22 cellular contexts compared by ENCODE assay signal in genomic region chr5:127696688-127697087, GRCh38. TPM values are rescaled to one million over a fixed set of nuclear protein-coding genes. Genes with fewer than 3 reads are reported as not detected.
DNase-seq lines count a peak whose midpoint lies in the region; ATAC-seq, FAIRE-seq and TF ChIP-seq lines count a peak whose summit lies in the region.
"Had no signal": no experiment of that assay in that cellular context is flagged by ENCODE, and none has a peak within 500 bp of the region (broad histone marks: within the 10 kb centered on the region; RNA-seq: fewer than 3 reads in every experiment).

No MANE protein-coding gene starts in this region.

- no peak overlapping the region for H3K4me3 ChIP-seq in smooth muscle cell
- H3K4me3 ChIP-seq: gastroesophageal sphincter, SK-N-MC, testis had no signal

- peak overlapping the region; percentile 22 for H3K27ac ChIP-seq in smooth muscle cell (ENCODE audit: low read depth)
- H3K27ac ChIP-seq: 22Rv1, gastroesophageal sphincter, HL-60, SK-N-MC, testis had no signal

- peaks cover 6% of the 10 kb centered on the region for H3F3A ChIP-seq in smooth muscle cell (ENCODE audit: low read depth)

- no peaks in the 10 kb centered on the region for H3K9me3 ChIP-seq in smooth muscle cell (replicated peaks; ENCODE audit: low read depth)
- H3K9me3 ChIP-seq: gastroesophageal sphincter, testis had no signal

- H2AFZ ChIP-seq in smooth muscle cell (ENCODE audit: low read depth) = no peak overlapping the region

- no peak for TF ChIP-seq CTCF in smooth muscle cell (IDR thresholded peaks at IDR 0.05; ENCODE audit: borderline replicate concordance, insufficient read depth, poor library complexity, severe bottlenecking)

- 25% methylated on average over 6 of the region's 6 CpGs for WGBS in smooth muscle cell (ENCODE audit: low lambda C conversion rate)

- H3K27me3 ChIP-seq in smooth muscle cell (ENCODE audit: low read depth) = no peaks in the 10 kb centered on the region
- H3K27me3 ChIP-seq: gastroesophageal sphincter, testis had no signal

- no peak for ATAC-seq in GM21423 (IDR thresholded peaks at IDR 0.05; ENCODE audit: unreplicated experiment)
- ATAC-seq in left lobe of liver = no peak
- ATAC-seq: gastroesophageal sphincter had no signal

- DNase-seq in DMS 273 (lab: John Stamatoyannopoulos, UW; ENCODE audit: unreplicated experiment) (peak; percentile 9), DMS 273 treated with DMSO at 0.1 percent for 48 hours (lab: John Stamatoyannopoulos, UW) (no peak), RCC 7860 (ENCODE audit: low spot score) (peak; percentile 49), fibroblast of the conjunctiva (ENCODE audit: low read depth) (peak; percentile 56), smooth muscle cell (lab: John Stamatoyannopoulos, UW; ENCODE audit: unreplicated experiment) (no peak), left lobe of liver (ENCODE audit: low spot score) (no peak), retina (no peak)
- DNase-seq: activated CD4-positive, alpha-beta T cell treated with anti-CD3 and anti-CD28 coated beads, Interleukin-2, amount 50 U/mL, for 1 hour; caudate nucleus; effector CD8-positive, alpha-beta T cell; Karpas-422; mammary epithelial cell; NCI-H146; NCI-H510A; stimulated activated CD4-positive, alpha-beta T cell treated with anti-CD3 and anti-CD28 coated beads, Interleukin-2, amount 100 ng/mL, for 48 hours; testis had no signal

- H3K79me2 ChIP-seq in smooth muscle cell (ENCODE audit: low read depth) = no peaks in the 10 kb centered on the region

- no peak overlapping the region for H3K9ac ChIP-seq in smooth muscle cell (ENCODE audit: low read depth)

- peak overlapping the region; percentile 30 for H3K4me2 ChIP-seq in smooth muscle cell

- no peaks in the 10 kb centered on the region for H3K36me3 ChIP-seq in smooth muscle cell (ENCODE audit: low read depth)
- H3K36me3 ChIP-seq: gastroesophageal sphincter had no signal

- peaks cover 25% of the 10 kb centered on the region for H3K4me1 ChIP-seq in smooth muscle cell (ENCODE audit: low read depth)
- H3K4me1 ChIP-seq: gastroesophageal sphincter, testis had no signal

- no peaks in the 10 kb centered on the region for H4K20me1 ChIP-seq in smooth muscle cell (ENCODE audit: low read depth)

- FAIRE-seq in RCC 7860 (lab: Jason Lieb, UNC) = peak; percentile 5
- FAIRE-seq: GM18507 had no signal

RNA-seq across cellular contexts. Expression of gene CCDC192, which starts 6.5 kb away (rescaled TPM):
- not detected in 2 replicates for total RNA-seq in smooth muscle cell
- polyA plus RNA-seq in smooth muscle cell = not detected in 2 replicates
- not detected for total RNA-seq in left lobe of liver
- total RNA-seq: mammary epithelial cell had no signal
- polyA plus RNA-seq: mammary epithelial cell had no signal

RNA-seq across cellular contexts. Expression of gene CTXN3, which starts 47.8 kb away (rescaled TPM):
- total RNA-seq in smooth muscle cell = not detected in 2 replicates
- 0.14 TPM in 1 of 2 replicates, not detected in the other for polyA plus RNA-seq in smooth muscle cell
- not detected for total RNA-seq in left lobe of liver
- total RNA-seq: mammary epithelial cell had no signal
- polyA plus RNA-seq: mammary epithelial cell had no signal

Comparison
In these comparisons a context has a peak if more than half of its experiments do, and no peak if none do; other contexts are left out.
1. DNase-seq: peak in DMS 273 (single experiment), RCC 7860 (single experiment) and fibroblast of the conjunctiva (single experiment); none in DMS 273 treated with DMSO at 0.1 percent for 48 hours (single experiment), smooth muscle cell (single experiment), left lobe of liver (single experiment) and retina (single experiment).